Comparison of ENCODE assay signal across 17 cellular contexts in the genomic region with DNA sequence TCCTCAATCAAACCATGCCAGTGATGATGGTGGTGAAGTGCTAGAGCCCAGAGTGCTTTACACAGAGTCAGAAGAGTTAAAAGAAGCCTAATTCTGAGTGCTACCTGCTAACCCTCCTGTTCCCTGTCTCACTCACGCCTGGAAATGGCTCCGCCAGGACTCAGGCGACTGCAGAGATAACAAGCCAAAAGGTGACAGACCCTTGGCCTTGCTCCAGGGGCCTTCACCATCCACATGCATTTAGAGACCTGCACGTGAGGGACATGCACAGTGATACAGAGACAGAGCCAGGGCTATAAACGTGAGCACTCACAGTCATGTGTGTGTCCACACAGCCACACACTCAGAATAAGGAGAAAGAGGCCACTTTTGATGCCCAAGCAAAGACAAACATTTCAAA.
A peak's percentile ranks its signal among the peaks of the same experiment; 100 is the strongest.
DNase-seq lines count a peak whose midpoint lies in the region; ATAC-seq, FAIRE-seq and TF ChIP-seq lines count a peak whose summit lies in the region.
"Had no signal": no experiment of that assay in that cellular context is flagged by ENCODE, and none has a peak within 500 bp of the region (broad histone marks: within the 10 kb centered on the region; RNA-seq: fewer than 3 reads in every experiment).

No MANE protein-coding gene starts in this region.

- peak overlapping the region in 1 of 2 experiments; percentile 16 for H3K4ac ChIP-seq in mesenchymal stem cell (ENCODE audit: low read depth in 1 of 2, low read length in 2 of 2)

- no peak overlapping the region for H3K9ac ChIP-seq in K562 (ENCODE audit: insufficient read depth in 1 of 2, low read depth in 2 of 2, low read length in 2 of 2)
- H3K9ac ChIP-seq in mesenchymal stem cell (ENCODE audit: low read length): no peak overlapping the region
- no peak overlapping the region for H3K9ac ChIP-seq in mammary epithelial cell (ENCODE audit: insufficient read depth, low read length)

- peaks cover 55% of the 10 kb centered on the region for H3K4me1 Mint-ChIP-seq in type B pancreatic cell (ENCODE audit: unreplicated experiment)
- no peaks in the 10 kb centered on the region for H3K4me1 Mint-ChIP-seq in stimulated activated naive CD8-positive, alpha-beta T cell treated with anti-CD3 and anti-CD28 coated beads, Interleukin-15, amount 100 ng/mL, for 72 hours
- H3K4me1 Mint-ChIP-seq: activated CD4-positive, alpha-beta T cell treated with anti-CD3 and anti-CD28 coated beads, Interleukin-2, amount 10 ng/mL, durations not matched to agents 24 days and 14 days had no signal

- H3K4me3 Mint-ChIP-seq in type B pancreatic cell: no peak overlapping the region
- H3K4me3 Mint-ChIP-seq in stimulated activated naive CD8-positive, alpha-beta T cell treated with anti-CD3 and anti-CD28 coated beads, Interleukin-15, amount 100 ng/mL, for 72 hours: no peak overlapping the region
- H3K4me3 Mint-ChIP-seq: activated CD4-positive, alpha-beta T cell treated with anti-CD3 and anti-CD28 coated beads, Interleukin-2, amount 10 ng/mL, durations not matched to agents 24 days and 14 days had no signal

- FAIRE-seq in K562 (lab: Jason Lieb, UNC): no peak

- TF ChIP-seq POLR2A in heart left ventricle (IDR thresholded peaks at IDR 0.05) (no peak), K562 (conservative IDR thresholded peaks at IDR 0.05) (no peak)

- POLR2A ChIA-PET in K562 (lab: Yijun Ruan, JAX): interaction anchor here (0.7 kb wide), 1 partner anchor 236 kb away, joined by 3 read pairs; no protein-coding TSS in a partner anchor

- CTCF ChIA-PET in K562 (lab: Yijun Ruan, JAX; ENCODE audit: low intra/inter-chr PET ratio): no interaction called here
- CTCF ChIA-PET in mammary epithelial cell (lab: Charles Lee; ENCODE audit: low non-redundant PET): no interaction called here

- dilution Hi-C loops in mammary epithelial cell (cut with HindIII; ENCODE audit: low sequenced_read_pairs): no loop called here

- H3K4me1 ChIP-seq in heart left ventricle (peaks cover 0 to 32% (median 19%) of the 10 kb centered on the region in 12 donors), right cardiac atrium (ENCODE audit: control insufficient read depth, insufficient read depth, low read length) (peaks cover 6% of the 10 kb centered on the region), K562 (replicated peaks in 1 of 2; ENCODE audit: control insufficient read depth in 2 of 2, insufficient read depth in 2 of 2, low read length in 2 of 2) (peaks cover 0 to 8% of the 10 kb centered on the region in 2 experiments; a peak in 1 of 5 replicates), mesenchymal stem cell (ENCODE audit: control insufficient read depth, insufficient read depth, low read depth, low read length) (peaks cover 52% of the 10 kb centered on the region), mammary epithelial cell (ENCODE audit: insufficient read depth, low read length) (peaks cover 70% of the 10 kb centered on the region)

- H3K4me3 ChIP-seq in heart left ventricle (no peak overlapping the region), right cardiac atrium (ENCODE audit: low read length) (no peak overlapping the region), K562 (no peak overlapping the region), mesenchymal stem cell (ENCODE audit: insufficient read depth in 1 of 2, low read depth in 1 of 2, low read length in 2 of 2) (no peak overlapping the region), mammary epithelial cell (replicated peaks in 1 of 3; ENCODE audit: insufficient read depth in 1 of 3, low read depth in 2 of 3, low read length in 3 of 3) (no peak overlapping the region)
- H3K4me3 ChIP-seq: skin epidermis, tibial nerve had no signal

- H3K79me2 ChIP-seq in K562 (ENCODE audit: control insufficient read depth, insufficient read depth, low read length) (no peaks in the 10 kb centered on the region), mammary epithelial cell (ENCODE audit: insufficient read depth, low read length) (no peaks in the 10 kb centered on the region)

- 28 to 50% (median 49%) methylated on average over 5 of the region's 5 CpGs for WGBS in heart left ventricle, 4 donors
- 50% methylated on average over 5 of the region's 5 CpGs for WGBS in right cardiac atrium
- 4% methylated on average over 5 of the region's 5 CpGs for WGBS in K562 (ENCODE audit: insufficient coverage, low coverage, missing lambda C conversion rate)
- 76% methylated on average over 5 of the region's 5 CpGs for WGBS in mesenchymal stem cell
- WGBS in mammary epithelial cell (ENCODE audit: low coverage, missing lambda C conversion rate): 95% methylated on average over 5 of the region's 5 CpGs

- no peaks in the 10 kb centered on the region for H3K9me3 Mint-ChIP-seq in type B pancreatic cell
- H3K9me3 Mint-ChIP-seq in stimulated activated naive CD8-positive, alpha-beta T cell treated with anti-CD3 and anti-CD28 coated beads, Interleukin-15, amount 100 ng/mL, for 72 hours: no peaks in the 10 kb centered on the region
- H3K9me3 Mint-ChIP-seq: activated CD4-positive, alpha-beta T cell treated with anti-CD3 and anti-CD28 coated beads, Interleukin-2, amount 10 ng/mL, durations not matched to agents 24 days and 14 days had no signal

- no peak overlapping the region for H3K14ac ChIP-seq in mesenchymal stem cell (ENCODE audit: low read length in 2 of 2)

- no peaks in the 10 kb centered on the region for H3K27me3 ChIP-seq in heart left ventricle
- no peaks in the 10 kb centered on the region for H3K27me3 ChIP-seq in right cardiac atrium (ENCODE audit: control insufficient read depth, insufficient read depth)
- H3K27me3 ChIP-seq in K562 (ENCODE audit: control insufficient read depth in 2 of 2, insufficient read depth in 2 of 2, low read length in 2 of 2): peaks cover 15 to 70% of the 10 kb centered on the region in 2 experiments
- H3K27me3 ChIP-seq in mesenchymal stem cell (ENCODE audit: control insufficient read depth in 1 of 2, insufficient read depth in 1 of 2, low read length in 2 of 2): peaks cover 0 to 7% of the 10 kb centered on the region in 2 experiments
- H3K27me3 ChIP-seq in mammary epithelial cell (ENCODE audit: insufficient read depth, low read length): no peaks in the 10 kb centered on the region
- H3K27me3 ChIP-seq: tibial nerve had no signal

- no peak for TF ChIP-seq CTCF in heart left ventricle (IDR thresholded peaks at IDR 0.05)
- TF ChIP-seq CTCF in K562 (IDR thresholded peaks at IDR 0.05 in 2 of 3, conservative IDR thresholded peaks at IDR 0.05 in 1 of 3; ENCODE audit: insufficient read depth in 2 of 3, low read depth in 1 of 3, low read length in 3 of 3): no peak
- no peak for TF ChIP-seq CTCF in type B pancreatic cell (conservative IDR thresholded peaks at IDR 0.05)
- no peak for TF ChIP-seq CTCF in mammary epithelial cell (conservative IDR thresholded peaks at IDR 0.05 in 1 of 2, IDR thresholded peaks at IDR 0.05 in 1 of 2; ENCODE audit: extremely low read depth in 1 of 2, insufficient read depth in 1 of 2, low read depth in 1 of 2, low read length in 2 of 2)

- no peak overlapping the region for H2AK5ac ChIP-seq in mesenchymal stem cell (ENCODE audit: low read length, severe bottlenecking)

- no peak overlapping the region for H2BK5ac ChIP-seq in mesenchymal stem cell (ENCODE audit: low read depth, low read length, poor library complexity, severe bottlenecking)

- intact Hi-C loops in heart left ventricle (cut with DNase I): loop anchor here in 2 of 10 donors (2.0 to 5.0 kb wide), 2 partner anchors 13 to 60 kb away; no protein-coding TSS in a partner anchor
- intact Hi-C loops in right cardiac atrium (cut with DNase I): no loop called here
- intact Hi-C loops in K562 (cut with micrococcal nuclease): no loop called here
- intact Hi-C loops in mammary epithelial cell (cut with micrococcal nuclease): no loop called here

- peak; percentile 41 to 66 (median 46) for ATAC-seq in heart left ventricle
- no peak for ATAC-seq in right cardiac atrium
- ATAC-seq in K562: no peak
- no peak for ATAC-seq in stimulated activated naive CD8-positive, alpha-beta T cell treated with anti-CD3 and anti-CD28 coated beads, Interleukin-15, amount 100 ng/mL, for 72 hours

- H2AFZ ChIP-seq in K562 (ENCODE audit: low read depth, low read length) (no peak overlapping the region), mesenchymal stem cell (ENCODE audit: low read depth, low read length) (no peak overlapping the region), mammary epithelial cell (ENCODE audit: low read depth, low read length) (no peak overlapping the region)

- H3K4me2 ChIP-seq in K562 (ENCODE audit: insufficient read depth, low read length): no peak overlapping the region
- no peak overlapping the region for H3K4me2 ChIP-seq in mesenchymal stem cell (ENCODE audit: low read length, poor library complexity, severe bottlenecking)
- no peak overlapping the region for H3K4me2 ChIP-seq in mammary epithelial cell (ENCODE audit: insufficient read depth, low read depth, low read length)

- no peak overlapping the region for H4K8ac ChIP-seq in mesenchymal stem cell (ENCODE audit: low read length)

- H3K9me1 ChIP-seq in K562 (ENCODE audit: control insufficient read depth, insufficient read depth, low read length): no peaks in the 10 kb centered on the region

- H4K20me1 ChIP-seq in K562 (replicated peaks; ENCODE audit: control insufficient read depth, insufficient read depth, low read length): no peaks in the 10 kb centered on the region; the same call in 1 of the 2 replicates
- H4K20me1 ChIP-seq in mammary epithelial cell (ENCODE audit: insufficient read depth, low read length): no peaks in the 10 kb centered on the region

- H3K27ac ChIP-seq in heart left ventricle (peak overlapping the region in 4 of 12 donors; percentile 46 to 79 (median 61)), right cardiac atrium (ENCODE audit: low read length) (no peak overlapping the region), K562 (ENCODE audit: extremely low read depth, low read depth, low read length) (no peak overlapping the region), mesenchymal stem cell (ENCODE audit: low read length, poor library complexity, severe bottlenecking) (no peak overlapping the region), mammary epithelial cell (ENCODE audit: insufficient read depth, low read depth, low read length) (no peak overlapping the region)

- H2BK120ac ChIP-seq in mesenchymal stem cell (ENCODE audit: low read depth, low read length): no peak overlapping the region

- H4K91ac ChIP-seq in mesenchymal stem cell (ENCODE audit: low read length): peak overlapping the region; percentile 27

- in situ Hi-C loops in K562 (cut with MboI) (no loop called here), mammary epithelial cell (cut with MboI; ENCODE audit: low sequenced_read_pairs in 2 of 2) (no loop called here)

- H3K36me3 Mint-ChIP-seq in type B pancreatic cell: no peaks in the 10 kb centered on the region

- H3K27ac Mint-ChIP-seq in type B pancreatic cell: peak overlapping the region; percentile 94
- H3K27ac Mint-ChIP-seq in stimulated activated naive CD8-positive, alpha-beta T cell treated with anti-CD3 and anti-CD28 coated beads, Interleukin-15, amount 100 ng/mL, for 72 hours: no peak overlapping the region
- H3K27ac Mint-ChIP-seq: activated CD4-positive, alpha-beta T cell treated with anti-CD3 and anti-CD28 coated beads, Interleukin-2, amount 10 ng/mL, durations not matched to agents 24 days and 14 days had no signal

- H3K18ac ChIP-seq in mesenchymal stem cell (ENCODE audit: low read depth in 1 of 2, low read length in 2 of 2): no peak overlapping the region

- H3K23ac ChIP-seq in mesenchymal stem cell (ENCODE audit: low read length in 2 of 2): no peak overlapping the region

- no peaks in the 10 kb centered on the region for H3K9me3 ChIP-seq in heart left ventricle
- H3K9me3 ChIP-seq in right cardiac atrium (ENCODE audit: control insufficient read depth, low read length): no peaks in the 10 kb centered on the region
- H3K9me3 ChIP-seq in K562 (replicated peaks; ENCODE audit: control insufficient read depth, insufficient read depth, low read depth, low read length): no peaks in the 10 kb centered on the region
- no peaks in the 10 kb centered on the region for H3K9me3 ChIP-seq in mesenchymal stem cell (ENCODE audit: control insufficient read depth, low read length)
- H3K9me3 ChIP-seq in mammary epithelial cell (replicated peaks; ENCODE audit: insufficient read depth, low read length): no peaks in the 10 kb centered on the region
- H3K9me3 ChIP-seq: tibial nerve had no signal

- no peak overlapping the region for H2BK15ac ChIP-seq in mesenchymal stem cell (ENCODE audit: low read depth, poor library complexity, severe bottlenecking)

- BruUV-seq in K562 (replicated peaks; lab: Mats Ljungman, UMichigan) (no TSS peak), mammary epithelial cell (replicated peaks; lab: Mats Ljungman, UMichigan) (no TSS peak)

- no peaks in the 10 kb centered on the region for H3K27me3 Mint-ChIP-seq in type B pancreatic cell
- peaks cover 10% of the 10 kb centered on the region for H3K27me3 Mint-ChIP-seq in stimulated activated naive CD8-positive, alpha-beta T cell treated with anti-CD3 and anti-CD28 coated beads, Interleukin-15, amount 100 ng/mL, for 72 hours

- TF ChIP-seq RAD21 in K562 (CRISPR knock-in tag; conservative IDR thresholded peaks at IDR 0.05 in 1 of 2, IDR thresholded peaks at IDR 0.05 in 1 of 2): no peak

- peak overlapping the region; percentile 0 to 4 for H2BK12ac ChIP-seq in mesenchymal stem cell (ENCODE audit: low read length in 2 of 2)

- peaks cover 23% of the 10 kb centered on the region for H3K79me1 ChIP-seq in mesenchymal stem cell (replicated peaks; ENCODE audit: low read length, poor library complexity, severe bottlenecking)

- DNase-seq in heart left ventricle: peak in 4 of 5 donors; percentile 42 to 81 (median 64)
- DNase-seq in right cardiac atrium: no peak
- peak in 1 of 4 experiments; percentile 9 for DNase-seq in K562 (ENCODE audit: extremely low read depth in 1 of 4, low spot score in 3 of 4)
- no peak for DNase-seq in mesenchymal stem cell
- no peak for DNase-seq in type B pancreatic cell (ENCODE audit: extremely low spot score, unreplicated experiment)
- no peak for DNase-seq in stimulated activated naive CD8-positive, alpha-beta T cell treated with anti-CD3 and anti-CD28 coated beads, Interleukin-15, amount 100 ng/mL, for 72 hours
- no peak for DNase-seq in mammary epithelial cell
- no peak for DNase-seq in COR-L47 (lab: John Stamatoyannopoulos, UW)
- DNase-seq: activated CD4-positive, alpha-beta T cell treated with anti-CD3 and anti-CD28 coated beads, Interleukin-2, amount 10 ng/mL, durations not matched to agents 24 days and 14 days; activated gamma-delta T cell treated with Interleukin-2 at 50 U/mL for 16 hours; activated T-cell treated with anti-CD3 and anti-CD28 coated beads, Interleukin-2, amount 50 U/mL, for 1 hour; DMS79 treated with DMSO at 0.1 percent for 48 hours; NCI-H1436; SHP77; T-helper 9 cell had no signal

- H3K36me3 ChIP-seq in heart left ventricle (no peaks in the 10 kb centered on the region), K562 (ENCODE audit: control insufficient read depth, insufficient read depth, low read length) (no peaks in the 10 kb centered on the region), mesenchymal stem cell (ENCODE audit: control insufficient read depth in 1 of 2, insufficient read depth in 2 of 2, low read depth in 1 of 2, low read length in 2 of 2) (peaks cover 0 to 11% of the 10 kb centered on the region in 2 experiments), mammary epithelial cell (ENCODE audit: insufficient read depth, low read length) (no peaks in the 10 kb centered on the region)
- H3K36me3 ChIP-seq: tibial nerve had no signal

- TF ChIP-seq EP300 in K562 (IDR thresholded peaks at IDR 0.05; ENCODE audit: low read length): no peak

Comparison
In these comparisons a context has a peak if more than half of its experiments do, and no peak if none do; other contexts are left out.
1. ATAC-seq: peak in heart left ventricle (4 of 4); none in right cardiac atrium (0 of 2), K562 (single experiment) and stimulated activated naive CD8-positive, alpha-beta T cell treated with anti-CD3 and anti-CD28 coated beads, Interleukin-15, amount 100 ng/mL, for 72 hours (single experiment).
2. DNase-seq: peak in heart left ventricle (4 of 5); none in right cardiac atrium (0 of 3), mesenchymal stem cell (single experiment), type B pancreatic cell (single experiment), stimulated activated naive CD8-positive, alpha-beta T cell treated with anti-CD3 and anti-CD28 coated beads, Interleukin-15, amount 100 ng/mL, for 72 hours (0 of 2), mammary epithelial cell (single experiment) and COR-L47 (single experiment).